29 cellular contexts compared by ENCODE assay signal in genomic region chr3:76723366-76723765, GRCh38.
"Had no signal": no experiment of that assay in that cellular context is flagged by ENCODE, and none has a peak within 500 bp of the region (broad histone marks: within the 10 kb centered on the region; RNA-seq: fewer than 3 reads in every experiment).

No MANE protein-coding gene starts in this region.

- H3K36me3 Mint-ChIP-seq: naive thymus-derived CD4-positive, alpha-beta T cell; natural killer cell; stimulated activated effector memory CD8-positive, alpha-beta T cell treated with anti-CD3 and anti-CD28 coated beads, Interleukin-12 subunit alpha, Interleukin-12 subunit beta, amount 100 ng/mL, for 72 hours; stimulated activated naive B cell treated with anti-CD40 and anti-IgM and Interleukin-4, amounts not matched to agents 10 μg/mL and 1 μg/mL and 100 μg/mL, for 72 hours had no signal

- H3K27ac ChIP-seq: ovary, parathyroid adenoma, psoas muscle, right lobe of liver, sigmoid colon, stomach, thoracic aorta, thyroid gland, tibial nerve, upper lobe of left lung, vagina had no signal

- H3K79me2 ChIP-seq: parathyroid adenoma had no signal

- H3K27me3 Mint-ChIP-seq: naive thymus-derived CD4-positive, alpha-beta T cell; progenitor cell of endocrine pancreas; stimulated activated naive B cell treated with anti-CD40 and anti-IgM and Interleukin-4, amounts not matched to agents 10 μg/mL and 1 μg/mL and 100 μg/mL, for 72 hours; stimulated activated naive CD8-positive, alpha-beta T cell treated with anti-CD3 and anti-CD28 coated beads, Interleukin-15, Interleukin-2, amounts not matched to agents 100 ng/mL and 50 ng/mL, for 24 hours had no signal

- H2AFZ ChIP-seq: parathyroid adenoma had no signal

- H3K36me3 ChIP-seq: ovary, right lobe of liver, sigmoid colon, stomach, thoracic aorta, thyroid gland, tibial nerve, upper lobe of left lung, vagina had no signal

- H3K27me3 ChIP-seq: ovary, right lobe of liver, sigmoid colon, stomach, thyroid gland, tibial nerve, upper lobe of left lung, vagina had no signal

- DNase-seq: naive thymus-derived CD4-positive, alpha-beta T cell; natural killer cell; occipital lobe; ovary; posterior cingulate gyrus; psoas muscle; right cardiac atrium; right lobe of liver; sigmoid colon; small intestine; stimulated activated CD4-positive, alpha-beta T cell treated with anti-CD3 and anti-CD28 coated beads, Interleukin-15, amount 100 ng/mL, for 24 hours; stimulated activated CD4-positive, alpha-beta T cell treated with anti-CD3 and anti-CD28 coated beads, Interleukin-2, amount 100 ng/mL, for 24 hours; stimulated activated CD4-positive, alpha-beta T cell treated with anti-CD3 and anti-CD28 coated beads, Interleukin-2, amount 100 ng/mL, for 48 hours; stimulated activated CD4-positive, alpha-beta T cell treated with anti-CD3 and anti-CD28 coated beads, Interleukin-4, amount 100 ng/mL, for 24 hours; stimulated activated naive B cell treated with anti-CD40 and anti-IgM and Interleukin-4, amounts not matched to agents 10 μg/mL and 1 μg/mL and 100 μg/mL, for 72 hours; stimulated activated naive CD4-positive, alpha-beta T cell treated with Interleukin-2 at 50 U/mL for 16 hours; stomach; thyroid gland; trophoblast cell; upper lobe of left lung had no signal

- H3K27ac Mint-ChIP-seq: naive thymus-derived CD4-positive, alpha-beta T cell; natural killer cell; nephron; progenitor cell of endocrine pancreas; stimulated activated effector memory CD8-positive, alpha-beta T cell treated with anti-CD3 and anti-CD28 coated beads, Interleukin-12 subunit alpha, Interleukin-12 subunit beta, amount 100 ng/mL, for 72 hours; stimulated activated naive B cell treated with anti-CD40 and anti-IgM and Interleukin-4, amounts not matched to agents 10 μg/mL and 1 μg/mL and 100 μg/mL, for 72 hours; stimulated activated naive CD8-positive, alpha-beta T cell treated with anti-CD3 and anti-CD28 coated beads, Interleukin-15, Interleukin-2, amounts not matched to agents 100 ng/mL and 50 ng/mL, for 24 hours had no signal

- H3K4me3 ChIP-seq: ovary, psoas muscle, right lobe of liver, sigmoid colon, stomach, thoracic aorta, thyroid gland, tibial nerve, upper lobe of left lung, vagina had no signal

- H3K4me3 Mint-ChIP-seq: naive thymus-derived CD4-positive, alpha-beta T cell; natural killer cell; nephron; neural crest cell; stimulated activated effector memory CD8-positive, alpha-beta T cell treated with anti-CD3 and anti-CD28 coated beads, Interleukin-12 subunit alpha, Interleukin-12 subunit beta, amount 100 ng/mL, for 72 hours; stimulated activated naive B cell treated with anti-CD40 and anti-IgM and Interleukin-4, amounts not matched to agents 10 μg/mL and 1 μg/mL and 100 μg/mL, for 72 hours; stimulated activated naive CD8-positive, alpha-beta T cell treated with anti-CD3 and anti-CD28 coated beads, Interleukin-15, Interleukin-2, amounts not matched to agents 100 ng/mL and 50 ng/mL, for 24 hours had no signal

- H3K4me1 ChIP-seq: parathyroid adenoma, psoas muscle, right lobe of liver, sigmoid colon, stomach, thyroid gland, tibial nerve, upper lobe of left lung, vagina had no signal

- H3K9ac ChIP-seq: parathyroid adenoma had no signal

- H3K4me1 Mint-ChIP-seq: naive thymus-derived CD4-positive, alpha-beta T cell; natural killer cell; nephron; neural crest cell; stimulated activated effector memory CD8-positive, alpha-beta T cell treated with anti-CD3 and anti-CD28 coated beads, Interleukin-12 subunit alpha, Interleukin-12 subunit beta, amount 100 ng/mL, for 72 hours; stimulated activated naive B cell treated with anti-CD40 and anti-IgM and Interleukin-4, amounts not matched to agents 10 μg/mL and 1 μg/mL and 100 μg/mL, for 72 hours had no signal

- ATAC-seq: naive thymus-derived CD4-positive, alpha-beta T cell; natural killer cell; psoas muscle; right cardiac atrium; right lobe of liver; stimulated activated effector memory CD8-positive, alpha-beta T cell treated with anti-CD3 and anti-CD28 coated beads, Interleukin-12 subunit alpha, Interleukin-12 subunit beta, amount 100 ng/mL, for 72 hours; stimulated activated naive B cell treated with anti-CD40 and anti-IgM and Interleukin-4, amounts not matched to agents 10 μg/mL and 1 μg/mL and 100 μg/mL, for 72 hours had no signal

- H3K9me3 Mint-ChIP-seq: nephron, neural crest cell had no signal

- H3K9me3 ChIP-seq: ovary, psoas muscle, right lobe of liver, sigmoid colon, stomach, thoracic aorta, thyroid gland, tibial nerve, upper lobe of left lung, vagina had no signal
